In genomic region chr22:50180727-50181521, GRCh38 we compare ENCODE assay signal across 25 cellular contexts. TPM values are rescaled to one million over a fixed set of nuclear protein-coding genes. Genes with fewer than 3 reads are reported as not detected.
DNase-seq lines count a peak whose midpoint lies in the region; ATAC-seq, FAIRE-seq and TF ChIP-seq lines count a peak whose summit lies in the region.
"Had no signal": no experiment of that assay in that cellular context is flagged by ENCODE, and none has a peak within 500 bp of the region (broad histone marks: within the 10 kb centered on the region; RNA-seq: fewer than 3 reads in every experiment).

No MANE protein-coding gene starts in this region.

- no peak overlapping the region for H3K27ac Mint-ChIP-seq in natural killer cell
- H3K27ac Mint-ChIP-seq: CD8-positive, alpha-beta T cell had no signal

- no peak for FAIRE-seq in kidney (lab: Jason Lieb, UNC)
- FAIRE-seq: GM18507 had no signal

- intact Hi-C loops in left ventricle myocardium superior (cut with micrococcal nuclease) (no loop called here), cardiac septum (cut with DNase I) (no loop called here), kidney (cut with DNase I) (no loop called here), posterior vena cava (cut with DNase I) (no loop called here), natural killer cell (cut with micrococcal nuclease) (no loop called here)

- H3K4me3 Mint-ChIP-seq in natural killer cell, result no peak overlapping the region
- H3K4me3 Mint-ChIP-seq: CD8-positive, alpha-beta T cell had no signal

- peaks cover 9 to 19% of the 10 kb centered on the region in 2 donors for H3K4me1 Mint-ChIP-seq in natural killer cell

- H3K4me3 ChIP-seq in kidney (ENCODE audit: low read length in 2 of 2), result no peak overlapping the region
- H3K4me3 ChIP-seq: PC-9 had no signal

- in situ Hi-C loops in G401 (cut with HindIII; ENCODE audit: low sequenced_read_pairs), result no loop called here

- no peak for TF ChIP-seq CTCF in kidney (IDR thresholded peaks at IDR 0.05; ENCODE audit: borderline replicate concordance, extremely low read depth, insufficient read depth)
- no peak for TF ChIP-seq CTCF in natural killer cell (IDR thresholded peaks at IDR 0.05)

- no peaks in the 10 kb centered on the region for H3K9me3 ChIP-seq in kidney (ENCODE audit: control insufficient read depth in 1 of 2, low read length in 2 of 2)
- H3K9me3 ChIP-seq: BE2C had no signal

- ATAC-seq in left ventricle myocardium superior (no peak), natural killer cell (no peak)
- ATAC-seq: CD8-positive, alpha-beta T cell; SK-N-SH treated with all-trans-retinoic acid at 6 μM for 48 hours had no signal

- DNase-seq in left ventricle myocardium superior (peak; percentile 29), cardiac septum (ENCODE audit: low spot score) (no peak), kidney (peak; percentile 70), posterior vena cava (ENCODE audit: low spot score) (peak; percentile 80), G401 (ENCODE audit: low spot score) (no peak), natural killer cell (no peak)
- DNase-seq in activated CD8-positive, alpha-beta memory T cell treated with anti-CD3 and anti-CD28 coated beads, Interleukin-2, amount 50 U/mL, for 4 hours, result no peak
- DNase-seq: BE2C; CD8-positive, alpha-beta T cell; GDM1; GOT3; HCEC 1CT; KBM-7; MM.1S; NCI-H1092 treated with DMSO at 0.1 percent for 48 hours; NCI-H146; NCI-H2029; NCI-H226; NCI-H510A treated with DMSO at 0.1 percent for 48 hours; NCI-H748 treated with DMSO at 0.1 percent for 48 hours; PC-9; RPMI8226 had no signal

- H3K27me3 Mint-ChIP-seq in natural killer cell (ENCODE audit: low read depth in 2 of 2), result peaks cover 0 to 8% of the 10 kb centered on the region in 2 donors

- no peak overlapping the region for H3K9ac ChIP-seq in kidney (ENCODE audit: low read length in 2 of 2)

- H3K36me3 ChIP-seq in kidney (ENCODE audit: control insufficient read depth in 1 of 2, insufficient read depth in 2 of 2, low read length in 2 of 2), result no peaks in the 10 kb centered on the region
- H3K36me3 ChIP-seq: BE2C had no signal

- no peaks in the 10 kb centered on the region for H3K36me3 Mint-ChIP-seq in natural killer cell
- H3K36me3 Mint-ChIP-seq: CD8-positive, alpha-beta T cell had no signal

- H3K4me1 ChIP-seq in kidney (ENCODE audit: control insufficient read depth in 1 of 2, insufficient read depth in 1 of 2, low read depth in 1 of 2, low read length in 2 of 2), result peaks cover 6 to 27% of the 10 kb centered on the region in 2 donors
- H3K4me1 ChIP-seq: BE2C had no signal

- no peak overlapping the region for H3K27ac ChIP-seq in kidney (ENCODE audit: low read depth in 2 of 2, low read length in 2 of 2)
- H3K27ac ChIP-seq: HL-60, PC-9 had no signal

- H3K9me3 Mint-ChIP-seq in natural killer cell, result no peaks in the 10 kb centered on the region
- H3K9me3 Mint-ChIP-seq: CD8-positive, alpha-beta T cell had no signal

RNA-seq across cellular contexts. Expression of gene TRABD, which starts 4.8 kb away (rescaled TPM):
- 23.8 TPM for total RNA-seq in left ventricle myocardium superior
- 20.1 TPM for total RNA-seq in cardiac septum
- 56.3 TPM for total RNA-seq in kidney
- polyA plus RNA-seq in kidney (ENCODE audit: insufficient read depth, low read depth, low replicate concordance), result 34.2 TPM
- total RNA-seq in posterior vena cava, result 10 to 100 TPM; 18.3 to 20.5 TPM
- total RNA-seq in G401 (2014; rRNA removed; shearing (Covaris generic)), result 73.9 and 83.5 TPM in 2 replicates
- 100 to 1,000 TPM; 129 to 138 (median 132) TPM for total RNA-seq in natural killer cell

RNA-seq across cellular contexts. Expression of gene PANX2, which starts 10.4 kb away (rescaled TPM):
- total RNA-seq in left ventricle myocardium superior (0.40 TPM), cardiac septum (0.30 TPM), kidney (1.0 TPM), posterior vena cava (under 1 TPM; 0.19 to 0.23 TPM), natural killer cell (1 to 10 TPM in 1 of 3 donors, under 1 TPM in 2; 0.16 to 3.4 (median 0.27) TPM)
- polyA plus RNA-seq in kidney (ENCODE audit: insufficient read depth, low read depth, low replicate concordance), result 4.3 TPM
- total RNA-seq in G401 (2014; rRNA removed; shearing (Covaris generic)), result 0.62 and 1.4 TPM in 2 replicates

RNA-seq across cellular contexts. Expression of gene SELENOO, which starts 19.9 kb away (rescaled TPM):
- total RNA-seq in left ventricle myocardium superior (14.5 TPM), cardiac septum (12.7 TPM), kidney (19.7 TPM), posterior vena cava (10 to 100 TPM; 10.8 to 11.9 TPM), natural killer cell (10 to 100 TPM; 37.3 to 45.2 (median 37.6) TPM)
- polyA plus RNA-seq in kidney (ENCODE audit: insufficient read depth, low read depth, low replicate concordance), result 42.8 TPM
- total RNA-seq in G401 (2014; rRNA removed; shearing (Covaris generic)), result 25.5 and 40.7 TPM in 2 replicates

Comparison
In these comparisons a context has a peak if more than half of its experiments do, and no peak if none do; other contexts are left out.
1. DNase-seq: peak in left ventricle myocardium superior (single experiment), kidney (single experiment) and posterior vena cava (single experiment); none in cardiac septum (single experiment), G401 (single experiment), natural killer cell (single experiment) and activated CD8-positive, alpha-beta memory T cell treated with anti-CD3 and anti-CD28 coated beads, Interleukin-2, amount 50 U/mL, for 4 hours (single experiment).